In genomic region chr4:60081839-60082238, GRCh38 we compare ENCODE assay signal across 3 cellular contexts.
"Had no signal": no experiment of that assay in that cellular context is flagged by ENCODE, and none has a peak within 500 bp of the region (broad histone marks: within the 10 kb centered on the region; RNA-seq: fewer than 3 reads in every experiment).

No MANE protein-coding gene starts in this region.

- ATAC-seq: GM12878 had no signal

- H3K4me3 ChIP-seq: GM12878 had no signal

- DNase-seq: GDM1, GF-D8 had no signal
